ENCODE assay signal across 9 cellular contexts in genomic region chr14:93231129-93231979, GRCh38. TPM values are rescaled to one million over a fixed set of nuclear protein-coding genes. Genes with fewer than 3 reads are reported as not detected.
DNase-seq lines count a peak whose midpoint lies in the region; ATAC-seq, FAIRE-seq and TF ChIP-seq lines count a peak whose summit lies in the region.
"Had no signal": no experiment of that assay in that cellular context is flagged by ENCODE, and none has a peak within 500 bp of the region (broad histone marks: within the 10 kb centered on the region; RNA-seq: fewer than 3 reads in every experiment).

No MANE protein-coding gene starts in this region.

- H3K9me3 Mint-ChIP-seq in CD8-positive, alpha-beta memory T cell = no peaks in the 10 kb centered on the region

- H4K20me1 ChIP-seq in GM12878 (ENCODE audit: control insufficient read depth, insufficient read depth) = no peaks in the 10 kb centered on the region

- no peaks in the 10 kb centered on the region for H3K27me3 ChIP-seq in CD8-positive, alpha-beta memory T cell (ENCODE audit: insufficient read depth, low read length, poor library complexity, severe bottlenecking)
- H3K27me3 ChIP-seq in GM12878 (replicated peaks in 1 of 2; ENCODE audit: control insufficient read depth in 2 of 2, insufficient read depth in 2 of 2, low read length in 1 of 2) (no peaks in the 10 kb centered on the region), lower lobe of right lung (ENCODE audit: low read depth) (no peaks in the 10 kb centered on the region), upper lobe of right lung (no peaks in the 10 kb centered on the region)

- ATAC-seq in GM12878 = no peak
- peak; percentile 21 to 63 for ATAC-seq in lower lobe of right lung
- peak; percentile 50 for ATAC-seq in upper lobe of right lung
- ATAC-seq in GM21526 (IDR thresholded peaks at IDR 0.05; ENCODE audit: low FRiP score, unreplicated experiment) = no peak

- TF ChIP-seq RAD21 in GM12878 (IDR thresholded peaks at IDR 0.05; ENCODE audit: insufficient read depth, low read depth, low read length) = no peak

- RAD21 ChIA-PET in GM12878 (lab: Charles Lee; ENCODE audit: unreplicated experiment) = interaction anchor here (1.1 to 1.3 kb wide), 2 partner anchors 67 to 118 kb away, joined by 3 read pairs; no protein-coding TSS in a partner anchor

- H2AFZ ChIP-seq in GM12878 (ENCODE audit: control insufficient read depth, low read depth, low read length) = peak overlapping the region; percentile 6; the same call in 1 of the 2 replicates

- H3K36me3 Mint-ChIP-seq in CD8-positive, alpha-beta memory T cell = peaks cover 13 to 27% (median 18%) of the 10 kb centered on the region in 3 donors

- CTCF ChIA-PET in CD8-positive, alpha-beta memory T cell (lab: Charles Lee) = interaction anchor here (0.6 kb wide), 1 partner anchor 26 kb away, joined by 3 read pairs; no protein-coding TSS in a partner anchor
- CTCF ChIA-PET in GM12878 (lab: Yijun Ruan, JAX) = interaction anchor here (1.1 to 2.3 kb wide), 3 partner anchors 303 to 391 kb away, joined by 3 to 6 read pairs (median 4); no protein-coding TSS in a partner anchor

- TF ChIP-seq EP300 in GM12878 (IDR thresholded peaks at IDR 0.05; ENCODE audit: borderline replicate concordance in 1 of 2, control insufficient read depth in 1 of 2, low read depth in 2 of 2, low read length in 2 of 2) = no peak

- H3K4me3 ChIP-seq in CD8-positive, alpha-beta memory T cell (ENCODE audit: low read length) = no peak overlapping the region
- H3K4me3 ChIP-seq in GM12878 = no peak overlapping the region; the same call in 1 of the 2 replicates
- peak overlapping the region; percentile 41 for H3K4me3 ChIP-seq in lower lobe of right lung
- peak overlapping the region; percentile 35 for H3K4me3 ChIP-seq in upper lobe of right lung

- no peak for FAIRE-seq in GM12878 (lab: Jason Lieb, UNC)
- FAIRE-seq: endometrium had no signal

- H3K9ac ChIP-seq in GM12878 (ENCODE audit: control insufficient read depth, insufficient read depth, low read length) = no peak overlapping the region

- no peak overlapping the region for H3K27ac ChIP-seq in CD8-positive, alpha-beta memory T cell (ENCODE audit: low read depth, low read length)
- H3K27ac ChIP-seq in GM12878 (ENCODE audit: control insufficient read depth, insufficient read depth) = no peak overlapping the region
- H3K27ac ChIP-seq in lower lobe of right lung = no peak overlapping the region
- no peak overlapping the region for H3K27ac ChIP-seq in upper lobe of right lung

- BruUV-seq in GM12878 (replicated peaks; lab: Mats Ljungman, UMichigan) = no TSS peak

- no peaks in the 10 kb centered on the region for H3K4me1 ChIP-seq in CD8-positive, alpha-beta memory T cell (ENCODE audit: insufficient read depth, low read length)
- H3K4me1 ChIP-seq in GM12878 (ENCODE audit: control insufficient read depth, insufficient read depth, low read length) (no peaks in the 10 kb centered on the region; the same call in 1 of the 2 replicates), lower lobe of right lung (no peaks in the 10 kb centered on the region), upper lobe of right lung (no peaks in the 10 kb centered on the region)

- peak overlapping the region in 6 of 7 donors; percentile 29 to 86 (median 54) for H3K4me3 Mint-ChIP-seq in CD8-positive, alpha-beta memory T cell

- H3K9me3 ChIP-seq in CD8-positive, alpha-beta memory T cell (ENCODE audit: low read length) = no peaks in the 10 kb centered on the region
- H3K9me3 ChIP-seq in GM12878 (replicated peaks; ENCODE audit: control insufficient read depth, insufficient read depth, low read length) = no peaks in the 10 kb centered on the region
- H3K9me3 ChIP-seq in lower lobe of right lung = no peaks in the 10 kb centered on the region
- no peaks in the 10 kb centered on the region for H3K9me3 ChIP-seq in upper lobe of right lung

- in situ Hi-C loops in GM12878 (cut with MboI) = loop anchor here (25.0 kb wide), 1 partner anchor 306 kb away; no protein-coding TSS in a partner anchor

- no peaks in the 10 kb centered on the region for H3K79me2 ChIP-seq in GM12878 (ENCODE audit: control insufficient read depth, insufficient read depth, low read length)

- H3K36me3 ChIP-seq in CD8-positive, alpha-beta memory T cell (ENCODE audit: insufficient read depth, low read length) = peaks cover 22% of the 10 kb centered on the region
- peaks cover 4 to 8% of the 10 kb centered on the region in 2 experiments; a peak in 2 of 4 replicates for H3K36me3 ChIP-seq in GM12878 (ENCODE audit: control insufficient read depth in 2 of 2, insufficient read depth in 2 of 2, low read length in 1 of 2)
- H3K36me3 ChIP-seq in lower lobe of right lung = peaks cover 22% of the 10 kb centered on the region
- peaks cover 22% of the 10 kb centered on the region for H3K36me3 ChIP-seq in upper lobe of right lung

- H3K27ac Mint-ChIP-seq in CD8-positive, alpha-beta memory T cell = no peak overlapping the region

- peaks cover 0 to 19% (median 12%) of the 10 kb centered on the region in 3 donors for H3K4me1 Mint-ChIP-seq in CD8-positive, alpha-beta memory T cell

- H3K4me2 ChIP-seq in GM12878 (ENCODE audit: control insufficient read depth, insufficient read depth) = peak overlapping the region; percentile 21

- WGBS in GM12878 (ENCODE audit: insufficient coverage, insufficient replicate concordance, low lambda C conversion rate, missing lambda C conversion rate) = 24% methylated on average over 35 of the region's 39 CpGs

- H3K27me3 Mint-ChIP-seq in CD8-positive, alpha-beta memory T cell = peaks cover 5% of the 10 kb centered on the region in 2 donors

- intact Hi-C loops in GM12878 (cut with micrococcal nuclease; ENCODE audit: unreplicated experiment) = no loop called here
- intact Hi-C loops in lower lobe of right lung (cut with DNase I) = no loop called here
- intact Hi-C loops in upper lobe of right lung (cut with DNase I) = no loop called here

- SMC1A ChIA-PET in GM12878 (lab: Charles Lee; ENCODE audit: uncharacterized antibody, unreplicated experiment) = interaction anchor here (1.0 to 2.2 kb wide), 3 partner anchors 245 to 388 kb away, joined by 3 to 7 read pairs (median 3); no protein-coding TSS in a partner anchor

- no peak for DNase-seq in CD8-positive, alpha-beta memory T cell
- DNase-seq in NCI-H1694 (lab: John Stamatoyannopoulos, UW) (peak; percentile 66), GM12878 (ENCODE audit: low read depth, low spot score) (no peak), lower lobe of right lung (no peak), upper lobe of right lung (peak; percentile 56), SIG-M5 treated with dmso at 0.1 percent for 504 hours (lab: John Stamatoyannopoulos, UW; ENCODE audit: unreplicated experiment) (no peak)
- DNase-seq in activated CD4-positive, alpha-beta T cell treated with anti-CD3 and anti-CD28 coated beads, Interleukin-2, amount 50 U/mL, for 4 hours = no peak

- POLR2A ChIA-PET in CD8-positive, alpha-beta memory T cell (lab: Charles Lee) = no interaction called here
- POLR2A ChIA-PET in GM12878 (lab: Charles Lee) = interaction anchor here (1.4 kb wide), 1 partner anchor 308 kb away, joined by 3 read pairs; no protein-coding TSS in a partner anchor

- TF ChIP-seq CTCF in GM12878 (IDR thresholded peaks at IDR 0.05 in 2 of 3, conservative IDR thresholded peaks at IDR 0.05 in 1 of 3; ENCODE audit: control insufficient read depth in 2 of 3, extremely low read depth in 1 of 3, insufficient read depth in 1 of 3, low read depth in 3 of 3, low read length in 3 of 3) (no peak), lower lobe of right lung (IDR thresholded peaks at IDR 0.05) (no peak), upper lobe of right lung (IDR thresholded peaks at IDR 0.05) (no peak)

- TF ChIP-seq POLR2A in GM12878 (IDR thresholded peaks at IDR 0.05; ENCODE audit: low read depth, low read length) = no peak

RNA-seq across cellular contexts. Expression of gene UBR7, which starts 24.3 kb away (rescaled TPM):
- total RNA-seq in CD8-positive, alpha-beta memory T cell = 10 to 100 TPM; 39.4 to 42.3 TPM
- polyA plus RNA-seq in CD8-positive, alpha-beta memory T cell = 31.7 TPM
- 19.5 and 23.5 TPM in 2 replicates for total RNA-seq in GM12878 (2013; cell fraction: nucleolus; rRNA removed)
- total RNA-seq in GM12878 (2014; rRNA removed) = 59.5 and 60.0 TPM in 2 replicates
- total RNA-seq in GM12878 (2014; rRNA removed; fragmentation: Illumina TruSeq; extraction: Trizol) = 32.2 and 33.4 TPM in 2 replicates
- 33.1 and 36.6 TPM in 2 replicates for total RNA-seq in GM12878 (2021)
- 20.3 TPM for polyA plus RNA-seq in GM12878 (2011; ENCODE audit: low read depth)
- 85.6 and 99.2 TPM in 2 replicates for polyA plus RNA-seq in GM12878 (2011; rRNA removed)
- 53.5 and 53.8 TPM in 2 replicates for polyA plus RNA-seq in GM12878 (2011; cell fraction: cytosol; rRNA removed)
- polyA plus RNA-seq in GM12878 (2011; cell fraction: nucleus; rRNA removed) = 40.5 and 45.1 TPM in 2 replicates
- polyA plus RNA-seq in GM12878 (2012) = 23.0 and 28.6 TPM in 2 replicates
- polyA plus RNA-seq in GM12878 (2014; fragmentation: Illumina TruSeq; extraction: Trizol) = 47.3 and 59.0 TPM in 2 replicates
- polyA plus RNA-seq in GM12878 (2014; fragmentation: Nextera tagmentation; extraction: Ambion mirVana) = 10 to 100 TPM; 14.3 to 20.8 TPM
- polyA plus RNA-seq in GM12878 (2014; rRNA removed) = 52.6 and 67.0 TPM in 2 replicates
- 10 to 100 TPM; 63.3 to 66.7 TPM for polyA plus RNA-seq in GM12878 (2016; fragmentation: Nextera tagmentation; extraction: Ambion mirVana)
- 42.2 and 43.7 TPM in 2 replicates for polyA minus RNA-seq in GM12878 (2011; rRNA and poly(A)+ RNA removed)
- polyA minus RNA-seq in GM12878 (2011; cell fraction: cytosol; rRNA and poly(A)+ RNA removed) = 26.9 and 29.5 TPM in 2 replicates
- 22.7 and 26.8 TPM in 2 replicates for polyA minus RNA-seq in GM12878 (2011; cell fraction: nucleus; rRNA and poly(A)+ RNA removed)
- total RNA-seq in lower lobe of right lung = 14.5 TPM
- 13.8 TPM for total RNA-seq in upper lobe of right lung

RNA-seq across cellular contexts. Expression of gene GON7, which starts 24.5 kb away (rescaled TPM):
- total RNA-seq in CD8-positive, alpha-beta memory T cell = 10 to 100 TPM; 19.7 to 19.8 TPM
- polyA plus RNA-seq in CD8-positive, alpha-beta memory T cell = 24.2 TPM
- total RNA-seq in GM12878 (2013; cell fraction: nucleolus; rRNA removed) = 6.7 and 10.1 TPM in 2 replicates
- total RNA-seq in GM12878 (2014; rRNA removed) = 33.4 and 37.0 TPM in 2 replicates
- total RNA-seq in GM12878 (2014; rRNA removed; fragmentation: Illumina TruSeq; extraction: Trizol) = 29.2 and 32.6 TPM in 2 replicates
- 18.5 and 21.6 TPM in 2 replicates for total RNA-seq in GM12878 (2021)
- 4.7 TPM for polyA plus RNA-seq in GM12878 (2011; ENCODE audit: low read depth)
- polyA plus RNA-seq in GM12878 (2011; rRNA removed) = 40.3 and 59.8 TPM in 2 replicates
- polyA plus RNA-seq in GM12878 (2011; cell fraction: cytosol; rRNA removed) = 12.3 and 14.2 TPM in 2 replicates
- polyA plus RNA-seq in GM12878 (2011; cell fraction: nucleus; rRNA removed) = 14.3 and 15.4 TPM in 2 replicates
- 13.2 and 14.7 TPM in 2 replicates for polyA plus RNA-seq in GM12878 (2012)
- 27.2 and 30.5 TPM in 2 replicates for polyA plus RNA-seq in GM12878 (2014; fragmentation: Illumina TruSeq; extraction: Trizol)
- 10 to 100 TPM; 25.9 to 31.2 TPM for polyA plus RNA-seq in GM12878 (2014; fragmentation: Nextera tagmentation; extraction: Ambion mirVana)
- 34.5 and 35.2 TPM in 2 replicates for polyA plus RNA-seq in GM12878 (2014; rRNA removed)
- 10 to 100 TPM; 53.6 to 59.0 TPM for polyA plus RNA-seq in GM12878 (2016; fragmentation: Nextera tagmentation; extraction: Ambion mirVana)
- 6.2 and 6.9 TPM in 2 replicates for polyA minus RNA-seq in GM12878 (2011; rRNA and poly(A)+ RNA removed)
- polyA minus RNA-seq in GM12878 (2011; cell fraction: cytosol; rRNA and poly(A)+ RNA removed) = 5.7 and 7.5 TPM in 2 replicates
- polyA minus RNA-seq in GM12878 (2011; cell fraction: nucleus; rRNA and poly(A)+ RNA removed) = 6.9 and 10.0 TPM in 2 replicates
- total RNA-seq in lower lobe of right lung = 12.9 TPM
- 10.5 TPM for total RNA-seq in upper lobe of right lung

RNA-seq across cellular contexts. Expression of gene LYSET, which starts 46.2 kb away (rescaled TPM):
- total RNA-seq in CD8-positive, alpha-beta memory T cell = 10 to 100 TPM; 19.3 to 20.5 TPM
- 37.9 TPM for polyA plus RNA-seq in CD8-positive, alpha-beta memory T cell
- 16.2 and 18.2 TPM in 2 replicates for total RNA-seq in GM12878 (2013; cell fraction: nucleolus; rRNA removed)
- total RNA-seq in GM12878 (2014; rRNA removed) = 12.6 and 14.8 TPM in 2 replicates
- 10.9 and 14.4 TPM in 2 replicates for total RNA-seq in GM12878 (2014; rRNA removed; fragmentation: Illumina TruSeq; extraction: Trizol)
- 15.4 and 16.6 TPM in 2 replicates for total RNA-seq in GM12878 (2021)
- polyA plus RNA-seq in GM12878 (2011; ENCODE audit: low read depth) = 13.1 TPM
- 29.5 and 34.7 TPM in 2 replicates for polyA plus RNA-seq in GM12878 (2011; rRNA removed)
- 12.5 and 17.6 TPM in 2 replicates for polyA plus RNA-seq in GM12878 (2011; cell fraction: cytosol; rRNA removed)
- polyA plus RNA-seq in GM12878 (2011; cell fraction: nucleus; rRNA removed) = 8.6 and 12.3 TPM in 2 replicates
- polyA plus RNA-seq in GM12878 (2012) = 12.0 and 12.7 TPM in 2 replicates
- polyA plus RNA-seq in GM12878 (2014; fragmentation: Illumina TruSeq; extraction: Trizol) = 16.0 and 24.1 TPM in 2 replicates
- 10 to 100 TPM; 33.4 to 34.5 TPM for polyA plus RNA-seq in GM12878 (2014; fragmentation: Nextera tagmentation; extraction: Ambion mirVana)
- polyA plus RNA-seq in GM12878 (2014; rRNA removed) = 11.1 and 11.9 TPM in 2 replicates
- 10 to 100 TPM; 26.5 to 30.1 TPM for polyA plus RNA-seq in GM12878 (2016; fragmentation: Nextera tagmentation; extraction: Ambion mirVana)
- 12.7 and 13.1 TPM in 2 replicates for polyA minus RNA-seq in GM12878 (2011; rRNA and poly(A)+ RNA removed)
- 0.94 and 7.8 TPM in 2 replicates for polyA minus RNA-seq in GM12878 (2011; cell fraction: cytosol; rRNA and poly(A)+ RNA removed)
- polyA minus RNA-seq in GM12878 (2011; cell fraction: nucleus; rRNA and poly(A)+ RNA removed) = 7.9 and 12.0 TPM in 2 replicates
- total RNA-seq in lower lobe of right lung = 43.9 TPM
- total RNA-seq in upper lobe of right lung = 33.0 TPM

RNA-seq across cellular contexts. Expression of gene MOAP1, which starts 46.7 kb away (rescaled TPM):
- total RNA-seq in CD8-positive, alpha-beta memory T cell = 10 to 100 TPM; 16.7 to 17.4 TPM
- 67.4 TPM for polyA plus RNA-seq in CD8-positive, alpha-beta memory T cell
- 24.9 and 26.0 TPM in 2 replicates for total RNA-seq in GM12878 (2013; cell fraction: nucleolus; rRNA removed)
- total RNA-seq in GM12878 (2014; rRNA removed) (14.2 and 18.1 TPM in 2 replicates), GM12878 (2014; rRNA removed; fragmentation: Illumina TruSeq; extraction: Trizol) (11.9 and 13.5 TPM in 2 replicates), GM12878 (2021) (12.1 and 12.5 TPM in 2 replicates), lower lobe of right lung (30.3 TPM), upper lobe of right lung (34.2 TPM)
- polyA plus RNA-seq in GM12878 (2011; ENCODE audit: low read depth) = 15.7 TPM
- polyA plus RNA-seq in GM12878 (2011; rRNA removed) (51.9 and 59.0 TPM in 2 replicates), GM12878 (2014; fragmentation: Illumina TruSeq; extraction: Trizol) (10.3 and 13.8 TPM in 2 replicates), GM12878 (2014; fragmentation: Nextera tagmentation; extraction: Ambion mirVana) (1 to 10 TPM; 3.1 to 5.2 TPM), GM12878 (2014; rRNA removed) (15.4 and 17.2 TPM in 2 replicates), GM12878 (2016; fragmentation: Nextera tagmentation; extraction: Ambion mirVana) (1 to 10 TPM; 7.7 to 8.0 TPM)
- polyA plus RNA-seq in GM12878 (2011; cell fraction: cytosol; rRNA removed) = 34.8 and 37.1 TPM in 2 replicates
- 19.4 and 23.4 TPM in 2 replicates for polyA plus RNA-seq in GM12878 (2011; cell fraction: nucleus; rRNA removed)
- 17.4 and 18.1 TPM in 2 replicates for polyA plus RNA-seq in GM12878 (2012)
- 18.0 and 20.8 TPM in 2 replicates for polyA minus RNA-seq in GM12878 (2011; rRNA and poly(A)+ RNA removed)
- polyA minus RNA-seq in GM12878 (2011; cell fraction: cytosol; rRNA and poly(A)+ RNA removed) = 10.0 and 10.5 TPM in 2 replicates
- polyA minus RNA-seq in GM12878 (2011; cell fraction: nucleus; rRNA and poly(A)+ RNA removed) = 10.6 and 13.4 TPM in 2 replicates

Comparison
In these comparisons a context has a peak if more than half of its experiments do, and no peak if none do; other contexts are left out.
1. DNase-seq: peak in NCI-H1694 (single experiment) and upper lobe of right lung (single experiment); none in CD8-positive, alpha-beta memory T cell (0 of 5), GM12878 (single experiment), lower lobe of right lung (single experiment), activated CD4-positive, alpha-beta T cell treated with anti-CD3 and anti-CD28 coated beads, Interleukin-2, amount 50 U/mL, for 4 hours (0 of 2) and SIG-M5 treated with dmso at 0.1 percent for 504 hours (single experiment).
2. H3K4me3 ChIP-seq: peak in lower lobe of right lung (single experiment) and upper lobe of right lung (single experiment); none in CD8-positive, alpha-beta memory T cell (single experiment) and GM12878 (single experiment).
3. ATAC-seq: peak in lower lobe of right lung (2 of 2) and upper lobe of right lung (single experiment); none in GM12878 (single experiment) and GM21526 (single experiment).